Comparison of ENCODE assay signal across 21 cellular contexts in genomic region chr1:179156026-179156425, GRCh38.
"Had no signal": no experiment of that assay in that cellular context is flagged by ENCODE, and none has a peak within 500 bp of the region (broad histone marks: within the 10 kb centered on the region; RNA-seq: fewer than 3 reads in every experiment).

No MANE protein-coding gene starts in this region.

- H3K4me3 ChIP-seq: body of pancreas, gastrocnemius medialis, ovary, prostate gland had no signal

- H3K27me3 Mint-ChIP-seq: activated naive CD4-positive, alpha-beta T cell treated with anti-CD3 and anti-CD28 coated beads, Interleukin-2, amount 10 ng/mL, durations not matched to agents 7 days and 5 days; stimulated activated naive B cell treated with anti-CD40 and anti-IgM and Interleukin-4, amounts not matched to agents 10 μg/mL and 1 μg/mL and 100 μg/mL, for 72 hours had no signal

- H3K9me3 ChIP-seq: body of pancreas, gastrocnemius medialis, neutrophil, ovary, prostate gland had no signal

- H3K27ac Mint-ChIP-seq: activated naive CD4-positive, alpha-beta T cell treated with anti-CD3 and anti-CD28 coated beads, Interleukin-2, amount 10 ng/mL, durations not matched to agents 7 days and 5 days; activated T-cell treated with anti-CD3 and anti-CD28 coated beads, Interleukin-2, amount 50 U/mL, for 72 hours; stimulated activated naive B cell treated with anti-CD40 and anti-IgM and Interleukin-4, amounts not matched to agents 10 μg/mL and 1 μg/mL and 100 μg/mL, for 72 hours had no signal

- H3K9me3 Mint-ChIP-seq: activated naive CD4-positive, alpha-beta T cell treated with anti-CD3 and anti-CD28 coated beads, Interleukin-2, amount 10 ng/mL, durations not matched to agents 7 days and 5 days; activated T-cell treated with anti-CD3 and anti-CD28 coated beads, Interleukin-2, amount 50 U/mL, for 72 hours; stimulated activated naive B cell treated with anti-CD40 and anti-IgM and Interleukin-4, amounts not matched to agents 10 μg/mL and 1 μg/mL and 100 μg/mL, for 72 hours had no signal

- H3K4me3 Mint-ChIP-seq: activated naive CD4-positive, alpha-beta T cell treated with anti-CD3 and anti-CD28 coated beads, Interleukin-2, amount 10 ng/mL, durations not matched to agents 7 days and 5 days; activated T-cell treated with anti-CD3 and anti-CD28 coated beads, Interleukin-2, amount 50 U/mL, for 72 hours; nephron; stimulated activated naive B cell treated with anti-CD40 and anti-IgM and Interleukin-4, amounts not matched to agents 10 μg/mL and 1 μg/mL and 100 μg/mL, for 72 hours had no signal

- H3K36me3 ChIP-seq: gastrocnemius medialis, neutrophil, ovary, prostate gland had no signal

- FAIRE-seq: urothelium cell line had no signal

- H3K27me3 ChIP-seq: body of pancreas, gastrocnemius medialis, neutrophil, ovary had no signal

- ATAC-seq: activated T-cell treated with anti-CD3 and anti-CD28 coated beads, Interleukin-2, amount 50 U/mL, for 72 hours; body of pancreas; stimulated activated naive B cell treated with anti-CD40 and anti-IgM and Interleukin-4, amounts not matched to agents 10 μg/mL and 1 μg/mL and 100 μg/mL, for 72 hours had no signal

- H3K4me1 ChIP-seq: prostate gland had no signal

- DNase-seq: activated CD4-positive, alpha-beta T cell treated with anti-CD3 and anti-CD28 coated beads for 1 hour; activated CD4-positive, alpha-beta T cell treated with anti-CD3 and anti-CD28 coated beads, Interleukin-2, amount 50 U/mL, for 4 hours; activated effector memory CD4-positive, alpha-beta T cell treated with Interleukin-2 at 50 U/mL for 16 hours; activated naive CD4-positive, alpha-beta T cell treated with anti-CD3 and anti-CD28 coated beads, Interleukin-2, amount 10 ng/mL, durations not matched to agents 7 days and 5 days; activated T-cell treated with anti-CD3 and anti-CD28 coated beads, Interleukin-2, amount 50 U/mL, for 72 hours; body of pancreas; dermis blood vessel endothelial cell; effector CD8-positive, alpha-beta T cell; gastrocnemius medialis; hypothalamus; left ventricle myocardium superior; ovary; stimulated activated CD4-positive, alpha-beta T cell treated with anti-CD3 and anti-CD28 coated beads, Interleukin-2, amount 100 ng/mL, for 48 hours; stimulated activated CD8-positive, alpha-beta memory T cell treated with anti-CD3 and anti-CD28 coated beads, Interleukin-4, amount 100 ng/mL, for 48 hours; stimulated activated naive B cell treated with anti-CD40 and anti-IgM and Interleukin-4, amounts not matched to agents 10 μg/mL and 1 μg/mL and 100 μg/mL, for 72 hours; SW 1271; T-helper 2 cell had no signal

- H3K27ac ChIP-seq: body of pancreas, neutrophil, ovary, prostate gland had no signal
